Comparison of ENCODE assay signal across 1 cellular context in the genomic region with DNA sequence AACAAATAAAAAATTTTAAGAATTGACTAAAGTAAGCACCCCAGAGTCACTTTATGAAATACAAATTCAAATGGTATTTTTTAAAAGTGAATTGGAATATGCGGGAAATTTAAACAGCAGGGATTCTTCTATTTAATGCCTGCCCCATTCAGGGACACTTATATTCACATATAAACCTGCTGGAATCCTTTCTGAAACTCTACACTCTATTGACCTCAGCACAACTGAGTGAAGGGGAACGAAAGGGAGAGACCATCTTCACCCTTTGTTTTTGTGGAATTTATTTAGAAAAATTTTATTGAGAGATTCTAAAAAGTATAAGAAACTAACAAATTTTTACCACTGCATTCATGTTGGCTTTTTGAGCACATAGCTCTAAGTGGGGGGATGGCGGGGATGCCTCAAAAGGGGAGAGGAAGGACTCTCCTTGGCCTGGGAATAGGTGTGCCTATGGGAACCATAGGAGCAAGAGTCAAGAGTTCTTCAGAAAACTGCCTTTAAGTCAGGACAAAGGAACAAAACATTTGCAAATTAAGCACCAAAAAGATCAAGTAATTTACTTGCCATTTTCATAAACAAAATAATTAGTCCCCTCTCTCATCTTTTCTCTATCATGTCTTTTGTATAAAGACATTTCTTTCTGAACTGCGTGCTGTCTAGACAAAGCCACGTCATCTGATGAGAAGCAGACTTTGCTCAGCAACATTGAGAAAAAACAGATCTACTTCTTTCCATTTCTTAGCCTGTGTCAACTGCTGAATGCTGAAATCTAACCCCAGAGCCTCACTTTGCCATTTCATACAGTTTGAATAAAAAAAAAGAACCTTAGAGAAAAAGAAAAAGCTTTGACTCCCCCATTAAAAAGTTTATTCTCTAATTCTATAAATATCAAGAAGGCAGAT.
TF ChIP-seq lines count a peak whose summit lies in the region.

No MANE protein-coding gene starts in this region.

TF ChIP-seq in WTC11, 78 proteins besides CTCF, POLR2A, EP300 and RAD21 (continued from another document):
- TF ChIP-seq, protein P1, sequence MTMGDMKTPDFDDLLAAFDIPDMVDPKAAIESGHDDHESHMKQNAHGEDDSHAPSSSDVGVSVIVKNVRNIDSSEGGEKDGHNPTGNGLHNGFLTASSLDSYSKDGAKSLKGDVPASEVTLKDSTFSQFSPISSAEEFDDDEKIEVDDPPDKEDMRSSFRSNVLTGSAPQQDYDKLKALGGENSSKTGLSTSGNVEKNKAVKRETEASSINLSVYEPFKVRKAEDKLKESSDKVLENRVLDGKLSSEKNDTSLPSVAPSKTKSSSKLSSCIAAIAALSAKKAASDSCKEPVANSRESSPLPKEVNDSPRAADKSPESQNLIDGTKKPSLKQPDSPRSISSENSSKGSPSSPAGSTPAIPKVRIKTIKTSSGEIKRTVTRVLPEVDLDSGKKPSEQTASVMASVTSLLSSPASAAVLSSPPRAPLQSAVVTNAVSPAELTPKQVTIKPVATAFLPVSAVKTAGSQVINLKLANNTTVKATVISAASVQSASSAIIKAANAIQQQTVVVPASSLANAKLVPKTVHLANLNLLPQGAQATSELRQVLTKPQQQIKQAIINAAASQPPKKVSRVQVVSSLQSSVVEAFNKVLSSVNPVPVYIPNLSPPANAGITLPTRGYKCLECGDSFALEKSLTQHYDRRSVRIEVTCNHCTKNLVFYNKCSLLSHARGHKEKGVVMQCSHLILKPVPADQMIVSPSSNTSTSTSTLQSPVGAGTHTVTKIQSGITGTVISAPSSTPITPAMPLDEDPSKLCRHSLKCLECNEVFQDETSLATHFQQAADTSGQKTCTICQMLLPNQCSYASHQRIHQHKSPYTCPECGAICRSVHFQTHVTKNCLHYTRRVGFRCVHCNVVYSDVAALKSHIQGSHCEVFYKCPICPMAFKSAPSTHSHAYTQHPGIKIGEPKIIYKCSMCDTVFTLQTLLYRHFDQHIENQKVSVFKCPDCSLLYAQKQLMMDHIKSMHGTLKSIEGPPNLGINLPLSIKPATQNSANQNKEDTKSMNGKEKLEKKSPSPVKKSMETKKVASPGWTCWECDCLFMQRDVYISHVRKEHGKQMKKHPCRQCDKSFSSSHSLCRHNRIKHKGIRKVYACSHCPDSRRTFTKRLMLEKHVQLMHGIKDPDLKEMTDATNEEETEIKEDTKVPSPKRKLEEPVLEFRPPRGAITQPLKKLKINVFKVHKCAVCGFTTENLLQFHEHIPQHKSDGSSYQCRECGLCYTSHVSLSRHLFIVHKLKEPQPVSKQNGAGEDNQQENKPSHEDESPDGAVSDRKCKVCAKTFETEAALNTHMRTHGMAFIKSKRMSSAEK (CRISPR knock-in tag; IDR thresholded peaks at IDR 0.05; ENCODE audit: borderline replicate concordance): no peak
- no peak for TF ChIP-seq KAT7 (CRISPR knock-in tag; IDR thresholded peaks at IDR 0.05; ENCODE audit: borderline replicate concordance)
